In genomic region chr19:45556835-45557234, GRCh38 we compare ENCODE assay signal across 21 cellular contexts. TPM values are rescaled to one million over a fixed set of nuclear protein-coding genes. Genes with fewer than 3 reads are reported as not detected.
A peak's percentile ranks its signal among the peaks of the same experiment; 100 is the strongest.
DNase-seq lines count a peak whose midpoint lies in the region; ATAC-seq, FAIRE-seq and TF ChIP-seq lines count a peak whose summit lies in the region.
"Had no signal": no experiment of that assay in that cellular context is flagged by ENCODE, and none has a peak within 500 bp of the region (broad histone marks: within the 10 kb centered on the region; RNA-seq: fewer than 3 reads in every experiment).

No MANE protein-coding gene starts in this region.

- TF ChIP-seq CTCF in GM23338 (conservative IDR thresholded peaks at IDR 0.05; ENCODE audit: low read depth in 2 of 2), result no peak
- no peak for TF ChIP-seq CTCF in osteocyte (IDR thresholded peaks at IDR 0.05)

- no peak overlapping the region for H3K4me3 Mint-ChIP-seq in activated CD4-positive, alpha-beta T cell treated with anti-CD3 and anti-CD28 coated beads, Interleukin-2, amount 10 ng/mL, durations not matched to agents 24 days and 14 days
- H3K4me3 Mint-ChIP-seq in GM23338 (no peak overlapping the region), osteocyte (ENCODE audit: unreplicated experiment) (no peak overlapping the region)
- H3K4me3 Mint-ChIP-seq: CD8-positive, alpha-beta T cell; HFFc6 had no signal

- ATAC-seq in GM23338 (no peak), left cardiac atrium (peak; percentile 20 to 42), GM19397 (IDR thresholded peaks at IDR 0.05; ENCODE audit: unreplicated experiment) (no peak)
- ATAC-seq: CD8-positive, alpha-beta T cell had no signal

- H3K9me2 ChIP-seq in GM23338 (ENCODE audit: insufficient read depth), result no peaks in the 10 kb centered on the region

- no peaks in the 10 kb centered on the region; the same call in 1 of the 2 replicates for H4K20me1 ChIP-seq in GM23338 (replicated peaks; ENCODE audit: insufficient read depth)

- H3K27me3 Mint-ChIP-seq in activated CD4-positive, alpha-beta T cell treated with anti-CD3 and anti-CD28 coated beads, Interleukin-2, amount 10 ng/mL, durations not matched to agents 24 days and 14 days, result no peaks in the 10 kb centered on the region
- H3K27me3 Mint-ChIP-seq in GM23338 (ENCODE audit: insufficient read depth, low read depth, poor library complexity) (peaks cover 12% of the 10 kb centered on the region), osteocyte (ENCODE audit: unreplicated experiment) (no peaks in the 10 kb centered on the region)

- peak overlapping the region; percentile 8 for H3K27ac Mint-ChIP-seq in activated CD4-positive, alpha-beta T cell treated with anti-CD3 and anti-CD28 coated beads, Interleukin-2, amount 10 ng/mL, durations not matched to agents 24 days and 14 days
- H3K27ac Mint-ChIP-seq in GM23338, result peak overlapping the region; percentile 64; the same call in 1 of the 2 replicates
- H3K27ac Mint-ChIP-seq in osteocyte (ENCODE audit: unreplicated experiment), result peak overlapping the region; percentile 56
- H3K27ac Mint-ChIP-seq: CD8-positive, alpha-beta T cell; HFFc6 had no signal

- H3K36me3 ChIP-seq in GM23338 (ENCODE audit: insufficient read depth) (no peaks in the 10 kb centered on the region), small intestine (ENCODE audit: control insufficient read depth in 2 of 2, insufficient read depth in 2 of 2, low read length in 2 of 2) (no peaks in the 10 kb centered on the region)

- FAIRE-seq in small intestine (lab: Jason Lieb, UNC), result no peak
- FAIRE-seq: GM12891 had no signal

- H3K36me3 Mint-ChIP-seq in activated CD4-positive, alpha-beta T cell treated with anti-CD3 and anti-CD28 coated beads, Interleukin-2, amount 10 ng/mL, durations not matched to agents 24 days and 14 days (ENCODE audit: low read depth), result peaks cover 7% of the 10 kb centered on the region
- H3K36me3 Mint-ChIP-seq in GM23338 (ENCODE audit: low read depth) (peaks cover 5% of the 10 kb centered on the region; the same call in 2 of the 3 replicates), osteocyte (ENCODE audit: unreplicated experiment) (peaks cover 3% of the 10 kb centered on the region)

- H3K27ac ChIP-seq in GM23338 (ENCODE audit: low read depth) (no peak overlapping the region), small intestine (ENCODE audit: low read depth in 1 of 2, low read length in 1 of 2) (no peak overlapping the region)
- H3K27ac ChIP-seq: PC-9, SJSA1 had no signal

- intact Hi-C loops in activated CD4-positive, alpha-beta T cell treated with anti-CD3 and anti-CD28 coated beads, Interleukin-2, amount 10 ng/mL, durations not matched to agents 24 days and 14 days (cut with micrococcal nuclease), result loop anchor here (5.0 kb wide), 1 partner anchor 35 kb away; no protein-coding TSS in a partner anchor
- intact Hi-C loops in left cardiac atrium (cut with DNase I), result no loop called here

- H3K9me3 Mint-ChIP-seq in activated CD4-positive, alpha-beta T cell treated with anti-CD3 and anti-CD28 coated beads, Interleukin-2, amount 10 ng/mL, durations not matched to agents 24 days and 14 days, result no peaks in the 10 kb centered on the region
- H3K9me3 Mint-ChIP-seq in GM23338, result no peaks in the 10 kb centered on the region
- no peaks in the 10 kb centered on the region for H3K9me3 Mint-ChIP-seq in osteocyte (ENCODE audit: unreplicated experiment)
- H3K9me3 Mint-ChIP-seq: CD8-positive, alpha-beta T cell; HFFc6 had no signal

- 86 to 93% (median 88%) methylated on average over 5 of the region's 5 CpGs for WGBS in small intestine, 3 donors

- peaks cover 14% of the 10 kb centered on the region; the same call in 1 of the 2 replicates for H3F3A ChIP-seq in GM23338 (replicated peaks; ENCODE audit: low read depth)

- peaks cover 9% of the 10 kb centered on the region for H3K4me1 Mint-ChIP-seq in activated CD4-positive, alpha-beta T cell treated with anti-CD3 and anti-CD28 coated beads, Interleukin-2, amount 10 ng/mL, durations not matched to agents 24 days and 14 days
- H3K4me1 Mint-ChIP-seq in GM23338, result peaks cover 4% of the 10 kb centered on the region
- H3K4me1 Mint-ChIP-seq in osteocyte (ENCODE audit: unreplicated experiment), result no peaks in the 10 kb centered on the region

- no peaks in the 10 kb centered on the region for H3K9me3 ChIP-seq in small intestine (ENCODE audit: control insufficient read depth, low read depth)
- H3K9me3 ChIP-seq: SJSA1 had no signal

- H3K4me2 ChIP-seq in GM23338, result no peak overlapping the region
- H3K4me2 ChIP-seq: PC-9 had no signal

- H3K4me1 ChIP-seq in GM23338 (ENCODE audit: insufficient read depth), result peaks cover 7% of the 10 kb centered on the region
- no peaks in the 10 kb centered on the region for H3K4me1 ChIP-seq in small intestine (ENCODE audit: control insufficient read depth in 2 of 2, insufficient read depth in 1 of 2, low read depth in 1 of 2, low read length in 1 of 2)
- H3K4me1 ChIP-seq: SJSA1 had no signal

- no peaks in the 10 kb centered on the region for H3K79me2 ChIP-seq in GM23338 (replicated peaks; ENCODE audit: insufficient read depth)

- H3K27me3 ChIP-seq in GM23338 (ENCODE audit: insufficient read depth) (no peaks in the 10 kb centered on the region), small intestine (ENCODE audit: control insufficient read depth in 2 of 2, insufficient read depth in 2 of 2, low read length in 2 of 2) (no peaks in the 10 kb centered on the region)
- H3K27me3 ChIP-seq: SJSA1 had no signal

- H2AFZ ChIP-seq in GM23338, result no peak overlapping the region
- H2AFZ ChIP-seq: PC-9 had no signal

- no peak overlapping the region for H3K4me3 ChIP-seq in GM23338
- H3K4me3 ChIP-seq in small intestine (ENCODE audit: low read depth in 1 of 2, low read length in 2 of 2), result no peak overlapping the region
- H3K4me3 ChIP-seq: PC-9, SJSA1 had no signal

- no peak for DNase-seq in activated CD4-positive, alpha-beta T cell treated with anti-CD3 and anti-CD28 coated beads, Interleukin-2, amount 10 ng/mL, durations not matched to agents 24 days and 14 days
- DNase-seq in activated CD4-positive, alpha-beta T cell treated with anti-CD3 and anti-CD28 coated beads for 48 hours, result no peak
- DNase-seq in GM23338 (ENCODE audit: low spot score) (no peak), left cardiac atrium (no peak), osteocyte (ENCODE audit: extremely low spot score, unreplicated experiment) (no peak), small intestine (no peak)
- DNase-seq: 8988T; C1 segment of cervical spinal cord; CD8-positive, alpha-beta T cell; DMS153; H7; HFFc6; MM.1S; NCI-H1092; NCI-H1436 treated with DMSO at 0.1 percent for 48 hours; NCI-H1930; NCI-H748 treated with DMSO at 0.1 percent for 48 hours; PC-9 had no signal

TF ChIP-seq in GM23338, 12 proteins besides CTCF, POLR2A, EP300 and RAD21 (continues in another document):
- no peak for TF ChIP-seq ZNF331 (CRISPR knock-in tag; IDR thresholded peaks at IDR 0.05; ENCODE audit: low read depth)
- no peak for TF ChIP-seq NANOG (IDR thresholded peaks at IDR 0.05; ENCODE audit: borderline replicate concordance)
- TF ChIP-seq STAT1 (IDR thresholded peaks at IDR 0.05; ENCODE audit: unreplicated experiment), result no peak
- TF ChIP-seq EZH2 (IDR thresholded peaks at IDR 0.05; ENCODE audit: low read depth, unreplicated experiment), result no peak

RNA-seq across cellular contexts. Expression of gene OPA3, which starts 27.8 kb away (rescaled TPM):
- 14.0 and 15.3 TPM in 2 replicates for total RNA-seq in activated CD4-positive, alpha-beta T cell treated with anti-CD3 and anti-CD28 coated beads, Interleukin-2, amount 10 ng/mL, durations not matched to agents 24 days and 14 days
- 13.5 and 14.5 TPM in 2 replicates for total RNA-seq in GM23338 (2014; rRNA removed; shearing (Covaris generic))
- polyA plus RNA-seq in GM23338 (2016; fragmentation: Nextera tagmentation; extraction: Ambion mirVana) (9.1 and 11.5 TPM in 2 replicates), small intestine (1 to 10 TPM; 4.5 to 7.9 (median 4.9) TPM)
- total RNA-seq in left cardiac atrium (10 to 100 TPM; 19.1 to 27.1 TPM), osteocyte (16.8 and 18.0 TPM in 2 replicates)

RNA-seq across cellular contexts. Expression of gene GPR4, which starts 45.2 kb away (rescaled TPM):
- total RNA-seq in activated CD4-positive, alpha-beta T cell treated with anti-CD3 and anti-CD28 coated beads, Interleukin-2, amount 10 ng/mL, durations not matched to agents 24 days and 14 days, result not detected in 2 replicates
- 0.14 and 0.35 TPM in 2 replicates for total RNA-seq in GM23338 (2014; rRNA removed; shearing (Covaris generic))
- polyA plus RNA-seq in GM23338 (2016; fragmentation: Nextera tagmentation; extraction: Ambion mirVana), result 0.06 and 0.59 TPM in 2 replicates
- total RNA-seq in left cardiac atrium, result 10 to 100 TPM in 1 of 2 donors, 1 to 10 TPM in 1; 5.2 to 17.7 TPM
- not detected in 2 replicates for total RNA-seq in osteocyte
- 1 to 10 TPM in 1 of 3 donors, under 1 TPM in 2; 0.22 to 3.8 (median 0.54) TPM for polyA plus RNA-seq in small intestine
- total RNA-seq: CD8-positive, alpha-beta T cell; PC-9; SJSA1 had no signal

RNA-seq across cellular contexts. Expression of gene VASP, which starts 49.6 kb away (rescaled TPM):
- 215 and 219 TPM in 2 replicates for total RNA-seq in activated CD4-positive, alpha-beta T cell treated with anti-CD3 and anti-CD28 coated beads, Interleukin-2, amount 10 ng/mL, durations not matched to agents 24 days and 14 days
- total RNA-seq in GM23338 (2014; rRNA removed; shearing (Covaris generic)), result 146 and 147 TPM in 2 replicates
- polyA plus RNA-seq in GM23338 (2016; fragmentation: Nextera tagmentation; extraction: Ambion mirVana) (60.3 and 68.3 TPM in 2 replicates), small intestine (100 to 1,000 TPM in 2 of 3 donors, 10 to 100 TPM in 1; 93.2 to 132 (median 128) TPM)
- total RNA-seq in left cardiac atrium (10 to 100 TPM; 48.4 to 91.7 TPM), osteocyte (61.9 and 68.9 TPM in 2 replicates)

RNA-seq across cellular contexts. Expression of gene PPM1N, which starts 58.6 kb away (rescaled TPM):
- 1.3 and 1.9 TPM in 2 replicates for total RNA-seq in activated CD4-positive, alpha-beta T cell treated with anti-CD3 and anti-CD28 coated beads, Interleukin-2, amount 10 ng/mL, durations not matched to agents 24 days and 14 days
- total RNA-seq in GM23338 (2014; rRNA removed; shearing (Covaris generic)), result 9.6 and 15.2 TPM in 2 replicates
- polyA plus RNA-seq in GM23338 (2016; fragmentation: Nextera tagmentation; extraction: Ambion mirVana) (25.1 and 30.1 TPM in 2 replicates), small intestine (1 to 10 TPM; 1.3 to 1.9 (median 1.8) TPM)
- total RNA-seq in left cardiac atrium (1 to 10 TPM in 1 of 2 donors, under 1 TPM in 1; 0.47 to 1.0 TPM), osteocyte (0.29 and 0.62 TPM in 2 replicates)

RNA-seq across cellular contexts. Expression of gene RTN2, which starts 60.0 kb away (rescaled TPM):
- 2.6 and 2.8 TPM in 2 replicates for total RNA-seq in activated CD4-positive, alpha-beta T cell treated with anti-CD3 and anti-CD28 coated beads, Interleukin-2, amount 10 ng/mL, durations not matched to agents 24 days and 14 days
- total RNA-seq in GM23338 (2014; rRNA removed; shearing (Covaris generic)), result 22.8 and 32.1 TPM in 2 replicates
- polyA plus RNA-seq in GM23338 (2016; fragmentation: Nextera tagmentation; extraction: Ambion mirVana), result 7.0 and 8.6 TPM in 2 replicates
- 10 to 100 TPM; 13.0 to 16.3 TPM for total RNA-seq in left cardiac atrium
- total RNA-seq in osteocyte, result 15.6 and 15.8 TPM in 2 replicates
- polyA plus RNA-seq in small intestine, result 1 to 10 TPM; 1.6 to 9.1 (median 1.9) TPM

Comparison
In these comparisons a context has a peak if more than half of its experiments do, and no peak if none do; other contexts are left out.
1. H3K27ac Mint-ChIP-seq: peak in every context shown above with its lines; median percentile 64 in GM23338; 56 in osteocyte; 8 in activated CD4-positive, alpha-beta T cell treated with anti-CD3 and anti-CD28 coated beads, Interleukin-2, amount 10 ng/mL, durations not matched to agents 24 days and 14 days.
2. ATAC-seq: peak in left cardiac atrium (2 of 2); none in GM23338 (single experiment) and GM19397 (single experiment).